Comparison of ENCODE assay signal across 12 cellular contexts in genomic region chr11:68468217-68468828, GRCh38. TPM values are rescaled to one million over a fixed set of nuclear protein-coding genes. Genes with fewer than 3 reads are reported as not detected.
DNase-seq lines count a peak whose midpoint lies in the region; ATAC-seq, FAIRE-seq and TF ChIP-seq lines count a peak whose summit lies in the region.
"Had no signal": no experiment of that assay in that cellular context is flagged by ENCODE, and none has a peak within 500 bp of the region (broad histone marks: within the 10 kb centered on the region; RNA-seq: fewer than 3 reads in every experiment).

No MANE protein-coding gene starts in this region.

- dilution Hi-C loops in mammary epithelial cell (cut with HindIII; ENCODE audit: low sequenced_read_pairs): no loop called here

- ATAC-seq in stimulated activated naive CD8-positive, alpha-beta T cell treated with anti-CD3 and anti-CD28 coated beads, Interleukin-15, amount 100 ng/mL, for 72 hours: peak; percentile 60
- ATAC-seq in HG02571 (IDR thresholded peaks at IDR 0.05; ENCODE audit: unreplicated experiment): no peak

- H3K79me2 ChIP-seq in mammary epithelial cell (ENCODE audit: insufficient read depth, low read length): peaks cover 98% of the 10 kb centered on the region

- DNase-seq in mammary epithelial cell (no peak), breast epithelium (ENCODE audit: low spot score in 2 of 2) (no peak), NCI-H748 (lab: John Stamatoyannopoulos, UW; ENCODE audit: unreplicated experiment) (peak; percentile 77), kidney (no peak), dermis blood vessel endothelial cell (no peak)
- peak; percentile 13 for DNase-seq in central memory CD4-positive, alpha-beta T cell
- DNase-seq in stimulated activated naive CD8-positive, alpha-beta T cell treated with anti-CD3 and anti-CD28 coated beads, Interleukin-15, amount 100 ng/mL, for 72 hours: no peak
- DNase-seq: AML-193, cortex of kidney, kidney glomerular epithelial cell, NCI-H2081 had no signal

- in situ Hi-C loops in mammary epithelial cell (cut with MboI; ENCODE audit: low sequenced_read_pairs in 2 of 2): no loop called here

- CTCF ChIA-PET in mammary epithelial cell (lab: Charles Lee; ENCODE audit: low non-redundant PET): no interaction called here

- H3K36me3 ChIP-seq in mammary epithelial cell (ENCODE audit: insufficient read depth, low read length) (no peaks in the 10 kb centered on the region), breast epithelium (no peaks in the 10 kb centered on the region), kidney (ENCODE audit: control insufficient read depth in 1 of 2, insufficient read depth in 2 of 2, low read length in 2 of 2) (peaks cover 0 to 5% of the 10 kb centered on the region in 2 donors)

- no peak overlapping the region for H3K27ac ChIP-seq in mammary epithelial cell (ENCODE audit: insufficient read depth, low read depth, low read length)
- H3K27ac ChIP-seq in breast epithelium: no peak overlapping the region
- H3K27ac ChIP-seq in kidney (ENCODE audit: low read depth in 2 of 2, low read length in 2 of 2): no peak overlapping the region

- H4K20me1 ChIP-seq in mammary epithelial cell (ENCODE audit: insufficient read depth, low read length): peaks cover 26% of the 10 kb centered on the region

- peak overlapping the region in 1 of 2 donors; percentile 83 for H3K27ac Mint-ChIP-seq in stimulated activated naive CD8-positive, alpha-beta T cell treated with anti-CD3 and anti-CD28 coated beads, Interleukin-15, amount 100 ng/mL, for 72 hours

- 87% methylated on average over 3 of the region's 3 CpGs for WGBS in mammary epithelial cell (ENCODE audit: low coverage, missing lambda C conversion rate)

- TF ChIP-seq POLR2A in breast epithelium (IDR thresholded peaks at IDR 0.05): no peak

- H2AFZ ChIP-seq in mammary epithelial cell (ENCODE audit: low read depth, low read length): no peak overlapping the region

- no peaks in the 10 kb centered on the region for H3K9me3 Mint-ChIP-seq in stimulated activated naive CD8-positive, alpha-beta T cell treated with anti-CD3 and anti-CD28 coated beads, Interleukin-15, amount 100 ng/mL, for 72 hours

- BruUV-seq in mammary epithelial cell (replicated peaks; lab: Mats Ljungman, UMichigan): TSS peak; percentile 96

- H3K4me3 Mint-ChIP-seq in stimulated activated naive CD8-positive, alpha-beta T cell treated with anti-CD3 and anti-CD28 coated beads, Interleukin-15, amount 100 ng/mL, for 72 hours: peak overlapping the region; percentile 31 to 68

- H3K9ac ChIP-seq in mammary epithelial cell (ENCODE audit: insufficient read depth, low read length) (no peak overlapping the region), kidney (ENCODE audit: low read length in 2 of 2) (no peak overlapping the region)

- FAIRE-seq in kidney (lab: Jason Lieb, UNC): no peak

- H3K4me1 ChIP-seq in mammary epithelial cell (ENCODE audit: insufficient read depth, low read length) (peaks cover 35% of the 10 kb centered on the region), breast epithelium (peaks cover 15 to 20% of the 10 kb centered on the region in 2 donors), kidney (ENCODE audit: control insufficient read depth in 1 of 2, insufficient read depth in 1 of 2, low read depth in 1 of 2, low read length in 2 of 2) (peaks cover 38 to 39% of the 10 kb centered on the region in 2 donors)

- no peak for TF ChIP-seq CTCF in mammary epithelial cell (conservative IDR thresholded peaks at IDR 0.05 in 1 of 2, IDR thresholded peaks at IDR 0.05 in 1 of 2; ENCODE audit: extremely low read depth in 1 of 2, insufficient read depth in 1 of 2, low read depth in 1 of 2, low read length in 2 of 2)
- no peak for TF ChIP-seq CTCF in breast epithelium (IDR thresholded peaks at IDR 0.05)
- TF ChIP-seq CTCF in kidney (IDR thresholded peaks at IDR 0.05; ENCODE audit: borderline replicate concordance, extremely low read depth, insufficient read depth): no peak

- intact Hi-C loops in mammary epithelial cell (cut with micrococcal nuclease): no loop called here
- intact Hi-C loops in breast epithelium (cut with DNase I; ENCODE audit: low total_unique reads): no loop called here
- intact Hi-C loops in kidney (cut with DNase I): no loop called here

- H3K27me3 ChIP-seq in mammary epithelial cell (ENCODE audit: insufficient read depth, low read length) (no peaks in the 10 kb centered on the region), breast epithelium (no peaks in the 10 kb centered on the region)

- H3K4me3 ChIP-seq in mammary epithelial cell (replicated peaks in 1 of 3; ENCODE audit: insufficient read depth in 1 of 3, low read depth in 2 of 3, low read length in 3 of 3): no peak overlapping the region
- no peak overlapping the region for H3K4me3 ChIP-seq in breast epithelium
- H3K4me3 ChIP-seq in kidney (ENCODE audit: low read length in 2 of 2): no peak overlapping the region

- H3K9me3 ChIP-seq in mammary epithelial cell (replicated peaks; ENCODE audit: insufficient read depth, low read length): no peaks in the 10 kb centered on the region
- H3K9me3 ChIP-seq in breast epithelium: no peaks in the 10 kb centered on the region
- H3K9me3 ChIP-seq in kidney (ENCODE audit: control insufficient read depth in 1 of 2, low read length in 2 of 2): no peaks in the 10 kb centered on the region

- no peaks in the 10 kb centered on the region for H3K27me3 Mint-ChIP-seq in stimulated activated naive CD8-positive, alpha-beta T cell treated with anti-CD3 and anti-CD28 coated beads, Interleukin-15, amount 100 ng/mL, for 72 hours

- peaks cover 93% of the 10 kb centered on the region for H3K4me1 Mint-ChIP-seq in stimulated activated naive CD8-positive, alpha-beta T cell treated with anti-CD3 and anti-CD28 coated beads, Interleukin-15, amount 100 ng/mL, for 72 hours

- H3K4me2 ChIP-seq in mammary epithelial cell (ENCODE audit: insufficient read depth, low read depth, low read length): no peak overlapping the region

RNA-seq across cellular contexts. Expression of gene PPP6R3, which starts 7.8 kb away (rescaled TPM):
- 100 to 1,000 TPM in 1 of 2 donors, 10 to 100 TPM in 1; 90.5 to 115 TPM for total RNA-seq in mammary epithelial cell
- polyA plus RNA-seq in mammary epithelial cell: 30.8 TPM
- 122 TPM for polyA minus RNA-seq in mammary epithelial cell
- total RNA-seq in breast epithelium: 100 to 1,000 TPM; 113 to 227 (median 183) TPM
- 108 TPM for total RNA-seq in kidney
- 30.3 TPM for polyA plus RNA-seq in kidney (ENCODE audit: insufficient read depth, low read depth, low replicate concordance)
- total RNA-seq in dermis blood vessel endothelial cell: 171 and 175 TPM in 2 replicates

Comparison
In these comparisons a context has a peak if more than half of its experiments do, and no peak if none do; other contexts are left out.
1. DNase-seq: peak in NCI-H748 (single experiment) and central memory CD4-positive, alpha-beta T cell (single experiment); none in mammary epithelial cell (single experiment), breast epithelium (0 of 2), stimulated activated naive CD8-positive, alpha-beta T cell treated with anti-CD3 and anti-CD28 coated beads, Interleukin-15, amount 100 ng/mL, for 72 hours (0 of 2), kidney (single experiment) and dermis blood vessel endothelial cell (single experiment).